Comparison of ENCODE assay signal across 8 cellular contexts in the genomic region with DNA sequence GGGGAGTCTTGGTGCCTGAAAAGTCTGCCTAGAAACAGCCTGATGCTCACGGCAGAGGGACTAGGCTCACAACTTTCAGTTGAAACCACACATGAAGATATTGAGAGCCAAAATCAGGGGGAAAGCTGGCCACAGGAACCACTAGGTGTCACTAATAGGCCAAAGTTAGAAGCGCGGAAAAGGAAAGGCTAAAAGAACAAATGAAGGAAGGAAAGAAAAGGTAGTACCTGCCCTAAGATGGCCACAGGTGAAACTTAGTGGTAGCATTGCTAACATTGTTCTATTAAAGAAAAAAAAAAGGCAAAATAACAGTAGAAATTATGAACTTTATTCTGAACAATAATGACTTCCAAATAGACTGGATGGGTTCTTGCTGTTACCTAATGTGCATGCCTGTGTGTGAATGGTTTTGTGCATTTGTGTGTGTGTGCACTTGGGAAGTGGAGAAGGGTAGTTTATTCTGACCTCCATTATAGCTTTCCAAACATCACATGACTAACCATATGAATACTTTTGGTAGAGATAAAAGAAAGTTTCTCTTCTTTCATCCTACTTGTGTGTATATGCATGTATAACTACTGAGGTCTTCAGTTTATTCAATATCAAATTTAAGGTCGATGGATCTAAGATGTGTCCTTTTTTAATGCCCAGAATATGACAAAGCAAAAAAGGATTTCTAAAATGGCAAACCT. TPM values are rescaled to one million over a fixed set of nuclear protein-coding genes. Genes with fewer than 3 reads are reported as not detected.
DNase-seq lines count a peak whose midpoint lies in the region; ATAC-seq, FAIRE-seq and TF ChIP-seq lines count a peak whose summit lies in the region.

No MANE protein-coding gene starts in this region.

- no peak overlapping the region for H3K4me3 ChIP-seq in LNCaP clone FGC (ENCODE audit: low read depth, low read length)
- H3K4me3 ChIP-seq in K562: no peak overlapping the region

- ATAC-seq in K562 (no peak), left lobe of liver (peak; percentile 47)

- no peaks in the 10 kb centered on the region for H4K20me1 ChIP-seq in K562 (replicated peaks; ENCODE audit: control insufficient read depth, insufficient read depth, low read length)

- no peak overlapping the region for H3K27ac ChIP-seq in K562 (ENCODE audit: extremely low read depth, low read depth, low read length)

- peak overlapping the region; percentile 73 for H2AFZ ChIP-seq in K562 (ENCODE audit: low read depth, low read length)

- TF ChIP-seq RAD21 in K562 (CRISPR knock-in tag; conservative IDR thresholded peaks at IDR 0.05 in 1 of 2, IDR thresholded peaks at IDR 0.05 in 1 of 2): peak; percentile 90 to 93

- TF ChIP-seq CTCF in LNCaP clone FGC (IDR thresholded peaks at IDR 0.05; ENCODE audit: control insufficient read depth, extremely low read depth, insufficient read depth) (peak; percentile 86), K562 (IDR thresholded peaks at IDR 0.05 in 2 of 3, conservative IDR thresholded peaks at IDR 0.05 in 1 of 3; ENCODE audit: insufficient read depth in 2 of 3, low read depth in 1 of 3, low read length in 3 of 3) (peak; percentile 79 to 89 (median 85))

- 0 out of 3 replicates have a peak, but pooled peaks cover 4% of the 10 kb centered on the region for H3K36me3 ChIP-seq in K562 (ENCODE audit: control insufficient read depth, insufficient read depth, low read length)

- DNase-seq in activated gamma-delta T cell treated with Interleukin-2 at 50 U/mL for 16 hours (peak; percentile 33), activated gamma-delta T cell (lab: John Stamatoyannopoulos, UW) (no peak), H4 (ENCODE audit: low spot score) (peak; percentile 76), LNCaP clone FGC (ENCODE audit: low read depth) (no peak), SW480 (ENCODE audit: low spot score) (peak; percentile 79), K562 (ENCODE audit: extremely low read depth in 1 of 4, low spot score in 3 of 4) (peak; percentile 42 to 81 (median 53)), left lobe of liver (ENCODE audit: low spot score) (peak; percentile 59), stromal cell of bone marrow (ENCODE audit: low read depth) (peak; percentile 50)

- no peaks in the 10 kb centered on the region for H3K9me1 ChIP-seq in K562 (ENCODE audit: control insufficient read depth, insufficient read depth, low read length)

- BruUV-seq in K562 (replicated peaks; lab: Mats Ljungman, UMichigan): no TSS peak

- POLR2A ChIA-PET in K562 (lab: Yijun Ruan, JAX): interaction anchor here (0.8 to 1.4 kb wide), 5 partner anchors 9 to 90 kb away, joined by 3 to 6 read pairs (median 4); a partner anchor contains a TSS

- no peak for TF ChIP-seq EP300 in K562 (IDR thresholded peaks at IDR 0.05; ENCODE audit: low read length)

- no peaks in the 10 kb centered on the region for H3K9me3 ChIP-seq in K562 (replicated peaks; ENCODE audit: control insufficient read depth, insufficient read depth, low read depth, low read length)

- in situ Hi-C loops in K562 (cut with MboI): loop anchor here (25.0 kb wide), 1 partner anchor 693 kb away; no protein-coding TSS in a partner anchor

- CTCF ChIA-PET in K562 (lab: Yijun Ruan, JAX; ENCODE audit: low intra/inter-chr PET ratio): interaction anchor here (1.1 to 1.7 kb wide), 5 partner anchors 90 to 202 kb away, joined by 4 to 21 read pairs (median 5); a partner anchor contains a TSS

- H3K4me1 ChIP-seq in K562 (replicated peaks in 1 of 2; ENCODE audit: control insufficient read depth in 2 of 2, insufficient read depth in 2 of 2, low read length in 2 of 2): peaks cover 11 to 14% of the 10 kb centered on the region in 2 experiments

- TF ChIP-seq POLR2A in K562 (conservative IDR thresholded peaks at IDR 0.05): no peak

- peak; percentile 84 for FAIRE-seq in K562 (lab: Jason Lieb, UNC)

- no peak overlapping the region for H3K9ac ChIP-seq in K562 (ENCODE audit: insufficient read depth in 1 of 2, low read depth in 2 of 2, low read length in 2 of 2)

- no peaks in the 10 kb centered on the region for H3K27me3 ChIP-seq in K562 (ENCODE audit: control insufficient read depth in 2 of 2, insufficient read depth in 2 of 2, low read length in 2 of 2)

- H3K4me2 ChIP-seq in K562 (ENCODE audit: insufficient read depth, low read length): no peak overlapping the region

- H3K79me2 ChIP-seq in K562 (ENCODE audit: control insufficient read depth, insufficient read depth, low read length): peaks cover 26% of the 10 kb centered on the region

- intact Hi-C loops in K562 (cut with micrococcal nuclease): loop anchor here (1.0 to 10.0 kb wide), 6 partner anchors 68 to 693 kb away; a partner anchor contains a TSS

- WGBS in K562 (ENCODE audit: insufficient coverage, low coverage, missing lambda C conversion rate): 0% methylated on average over 4 of the region's 4 CpGs

TF ChIP-seq in K562, 482 proteins besides CTCF, POLR2A, EP300 and RAD21 (continues in another document):
- TF ChIP-seq ETV1 (tag; conservative IDR thresholded peaks at IDR 0.05; ENCODE audit: low read depth) (0 out of 2 replicates have a peak, but pooled peaks have one; percentile 8), ARNT (IDR thresholded peaks at IDR 0.05) (peak in 1 of 2 experiments; percentile 39; a peak in 1 of 4 replicates), ZNF24 (IDR thresholded peaks at IDR 0.05) (peak; percentile 98), NBN (IDR thresholded peaks at IDR 0.05; ENCODE audit: low read depth) (0 out of 2 replicates have a peak, but pooled peaks have one; percentile 73)

RNA-seq across cellular contexts. Expression of a gene that starts 2.1 kb away (rescaled TPM):
- total RNA-seq in H4 (2014; rRNA removed; shearing (Covaris generic)): 1.5 and 2.2 TPM in 2 replicates
- 53.1 and 146 TPM in 2 replicates for total RNA-seq in K562 (2011; cell fraction: chromatin; rRNA removed; ENCODE audit: low replicate concordance)
- total RNA-seq in K562 (2011; cell fraction: nucleolus; rRNA removed): 30.5 and 38.8 TPM in 2 replicates
- 87.9 and 144 TPM in 2 replicates for total RNA-seq in K562 (2011; cell fraction: nucleoplasm; rRNA removed)
- 59.6 and 62.3 TPM in 2 replicates for total RNA-seq in K562 (2014; rRNA removed)
- total RNA-seq in K562 (2014; rRNA removed; fragmentation: Illumina TruSeq; extraction: Trizol): 192 and 220 TPM in 2 replicates
- 128 and 140 TPM in 2 replicates for total RNA-seq in K562 (2015; rRNA removed; fragmentation: Illumina TruSeq; extraction: Trizol)
- total RNA-seq in K562 (2021): 128 and 129 TPM in 2 replicates
- polyA plus RNA-seq in K562 (2011; rRNA removed): 106 and 218 TPM in 2 replicates
- 21.1 and 32.0 TPM in 2 replicates for polyA plus RNA-seq in K562 (2011; cell fraction: cytosol; rRNA removed)
- polyA plus RNA-seq in K562 (2011; cell fraction: nucleus; rRNA removed): 44.8 and 55.3 TPM in 2 replicates
- 47.8 and 127 TPM in 2 replicates for polyA plus RNA-seq in K562 (2012)
- polyA plus RNA-seq in K562 (2014; fragmentation: Illumina TruSeq; extraction: Trizol): 120 and 129 TPM in 2 replicates
- polyA plus RNA-seq in K562 (2014; fragmentation: Nextera tagmentation; extraction: Ambion mirVana): 100 to 1,000 TPM; 506 to 600 TPM
- polyA plus RNA-seq in K562 (2014; rRNA removed): 102 and 125 TPM in 2 replicates
- polyA minus RNA-seq in K562 (2011; rRNA and poly(A)+ RNA removed): 78.8 and 104 TPM in 2 replicates
- polyA minus RNA-seq in K562 (2011; cell fraction: cytosol; rRNA and poly(A)+ RNA removed): 27.6 and 34.3 TPM in 2 replicates
- 66.6 and 78.3 TPM in 2 replicates for polyA minus RNA-seq in K562 (2011; cell fraction: nucleus; rRNA and poly(A)+ RNA removed)
- total RNA-seq in left lobe of liver: 1.6 TPM

RNA-seq across cellular contexts. Expression of a gene that starts 24.6 kb away (rescaled TPM):
- total RNA-seq in H4 (2014; rRNA removed; shearing (Covaris generic)): not detected in 2 replicates
- total RNA-seq in K562 (2011; cell fraction: chromatin; rRNA removed; ENCODE audit: low replicate concordance): not detected in 2 replicates
- total RNA-seq in K562 (2011; cell fraction: nucleolus; rRNA removed): not detected in 2 replicates
- not detected in 2 replicates for total RNA-seq in K562 (2011; cell fraction: nucleoplasm; rRNA removed)
- not detected in 2 replicates for total RNA-seq in K562 (2014; rRNA removed)
- total RNA-seq in K562 (2014; rRNA removed; fragmentation: Illumina TruSeq; extraction: Trizol): not detected in 2 replicates
- total RNA-seq in K562 (2015; rRNA removed; fragmentation: Illumina TruSeq; extraction: Trizol): not detected in 2 replicates
- not detected in 2 replicates for total RNA-seq in K562 (2021)
- not detected in 2 replicates for polyA plus RNA-seq in K562 (2011; rRNA removed)
- not detected in 2 replicates for polyA plus RNA-seq in K562 (2011; cell fraction: cytosol; rRNA removed)
- polyA plus RNA-seq in K562 (2011; cell fraction: nucleus; rRNA removed): not detected in 2 replicates
- polyA plus RNA-seq in K562 (2012): not detected in 2 replicates
- polyA plus RNA-seq in K562 (2014; fragmentation: Illumina TruSeq; extraction: Trizol): not detected in 2 replicates
- polyA plus RNA-seq in K562 (2014; fragmentation: Nextera tagmentation; extraction: Ambion mirVana): not detected
- not detected in 2 replicates for polyA plus RNA-seq in K562 (2014; rRNA removed)
- not detected in 2 replicates for polyA minus RNA-seq in K562 (2011; rRNA and poly(A)+ RNA removed)
- polyA minus RNA-seq in K562 (2011; cell fraction: cytosol; rRNA and poly(A)+ RNA removed): not detected in 2 replicates
- polyA minus RNA-seq in K562 (2011; cell fraction: nucleus; rRNA and poly(A)+ RNA removed): not detected in 2 replicates
- total RNA-seq in left lobe of liver: 0.23 TPM

RNA-seq across cellular contexts. Expression of a gene that starts 38.3 kb away (rescaled TPM):
- total RNA-seq in H4 (2014; rRNA removed; shearing (Covaris generic)): 0.45 TPM in 1 of 2 replicates, not detected in the other
- not detected in 2 replicates for total RNA-seq in K562 (2011; cell fraction: chromatin; rRNA removed; ENCODE audit: low replicate concordance)
- not detected in 2 replicates for total RNA-seq in K562 (2011; cell fraction: nucleolus; rRNA removed)
- total RNA-seq in K562 (2011; cell fraction: nucleoplasm; rRNA removed): not detected in 2 replicates
- total RNA-seq in K562 (2014; rRNA removed) (0.24 TPM in 1 of 2 replicates, not detected in the other), K562 (2014; rRNA removed; fragmentation: Illumina TruSeq; extraction: Trizol) (not detected in 2 replicates), K562 (2015; rRNA removed; fragmentation: Illumina TruSeq; extraction: Trizol) (0.40 TPM in 1 of 2 replicates, not detected in the other), K562 (2021) (0.11 TPM in 1 of 2 replicates, not detected in the other), left lobe of liver (0.25 TPM)
- polyA plus RNA-seq in K562 (2011; rRNA removed) (0.28 and 0.38 TPM in 2 replicates), K562 (2014; fragmentation: Illumina TruSeq; extraction: Trizol) (0.16 TPM in 1 of 2 replicates, not detected in the other), K562 (2014; fragmentation: Nextera tagmentation; extraction: Ambion mirVana) (1 to 10 TPM; 3.4 to 5.5 TPM), K562 (2014; rRNA removed) (0.05 and 0.16 TPM in 2 replicates)
- polyA plus RNA-seq in K562 (2011; cell fraction: cytosol; rRNA removed): 0.09 TPM in 1 of 2 replicates, not detected in the other
- 0.14 and 0.24 TPM in 2 replicates for polyA plus RNA-seq in K562 (2011; cell fraction: nucleus; rRNA removed)
- polyA plus RNA-seq in K562 (2012): 1.6 and 1.8 TPM in 2 replicates
- 0.18 TPM in 1 of 2 replicates, not detected in the other for polyA minus RNA-seq in K562 (2011; rRNA and poly(A)+ RNA removed)
- not detected in 2 replicates for polyA minus RNA-seq in K562 (2011; cell fraction: cytosol; rRNA and poly(A)+ RNA removed)
- not detected in 2 replicates for polyA minus RNA-seq in K562 (2011; cell fraction: nucleus; rRNA and poly(A)+ RNA removed)

Comparison
In these comparisons a context has a peak if more than half of its experiments do, and no peak if none do; other contexts are left out.
1. DNase-seq: peak in activated gamma-delta T cell treated with Interleukin-2 at 50 U/mL for 16 hours (single experiment), H4 (single experiment), SW480 (single experiment), K562 (4 of 4), left lobe of liver (single experiment) and stromal cell of bone marrow (single experiment); none in activated gamma-delta T cell (single experiment) and LNCaP clone FGC (single experiment).